ENCODE assay signal across 1 cellular context in genomic region chr2:150063432-150063889, GRCh38.
TF ChIP-seq lines count a peak whose summit lies in the region.

No MANE protein-coding gene starts in this region.

TF ChIP-seq in SK-N-SH, 30 proteins besides CTCF, POLR2A, EP300 and RAD21 (continued from another document):
- TF ChIP-seq IRF3 (IDR thresholded peaks at IDR 0.05; ENCODE audit: low read depth, low read length) (no peak), CHD2 (IDR thresholded peaks at IDR 0.05; ENCODE audit: low read length, partially characterized antibody) (no peak), NFIC (IDR thresholded peaks at IDR 0.05; ENCODE audit: borderline replicate concordance) (no peak; the same call in 1 of the 2 replicates), USF1 (IDR thresholded peaks at IDR 0.05; ENCODE audit: borderline replicate concordance, low read depth) (no peak), EZH2phosphoT487 (IDR thresholded peaks at IDR 0.05; ENCODE audit: borderline replicate concordance, low read depth) (no peak), SMC3 (IDR thresholded peaks at IDR 0.05; ENCODE audit: low read depth, low read length) (no peak), USF2 (IDR thresholded peaks at IDR 0.05; ENCODE audit: borderline replicate concordance, low read depth, low read length) (no peak), FOXM1 (IDR thresholded peaks at IDR 0.05; ENCODE audit: low read depth) (no peak), FOSL2 (IDR thresholded peaks at IDR 0.05; ENCODE audit: borderline replicate concordance, low read depth) (peak; percentile 57; the same call in 1 of the 2 replicates), JUND (IDR thresholded peaks at IDR 0.05) (peak; percentile 56)
